1 cellular context compared by ENCODE assay signal in the genomic region with DNA sequence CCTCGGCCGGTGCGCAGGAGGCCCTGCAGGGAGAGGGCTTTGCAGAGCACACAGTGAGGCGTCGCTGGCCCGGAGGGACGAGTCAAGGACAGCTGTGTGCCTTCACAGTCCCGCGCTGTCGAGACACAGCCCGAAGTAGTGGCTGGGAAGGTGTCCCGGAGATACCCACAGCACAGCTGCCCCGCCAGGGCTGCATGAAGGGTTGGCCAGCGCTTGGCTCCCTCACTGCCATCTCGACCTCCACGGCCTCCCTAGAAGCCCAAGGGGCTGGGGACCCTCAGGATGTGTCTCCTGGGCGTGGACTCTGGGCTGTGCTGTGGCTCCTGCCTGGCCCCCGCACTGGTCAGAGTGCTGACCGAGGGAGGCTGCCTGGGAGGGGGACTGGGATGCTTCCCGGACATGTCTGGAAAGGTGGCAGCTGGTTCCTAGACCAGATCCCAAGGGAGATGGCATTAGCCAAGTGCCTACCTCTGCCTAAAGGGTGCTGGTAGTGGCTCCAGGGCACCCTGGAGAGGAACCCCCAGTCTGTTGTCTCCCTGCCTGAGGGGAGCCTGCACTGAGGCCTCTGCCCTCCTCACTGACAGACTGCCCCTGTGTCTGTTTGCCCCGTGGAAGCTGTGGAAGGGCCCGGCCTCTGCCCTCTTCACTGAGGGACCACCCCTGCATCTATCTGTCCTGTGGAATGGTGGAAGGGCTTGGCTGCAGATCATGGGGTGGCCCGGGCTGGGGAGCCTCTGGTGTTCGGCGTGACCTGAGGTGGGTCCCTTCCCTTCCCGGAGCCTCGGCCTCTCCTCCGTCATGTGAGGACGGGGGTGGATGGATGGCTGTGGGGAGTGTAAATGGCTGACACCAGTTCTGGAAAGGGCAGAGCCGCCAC.
TF ChIP-seq lines count a peak whose summit lies in the region.

No MANE protein-coding gene starts in this region.

TF ChIP-seq in SK-N-SH, 30 proteins besides CTCF, POLR2A, EP300 and RAD21 (continued from another document):
- TF ChIP-seq, protein P1, sequence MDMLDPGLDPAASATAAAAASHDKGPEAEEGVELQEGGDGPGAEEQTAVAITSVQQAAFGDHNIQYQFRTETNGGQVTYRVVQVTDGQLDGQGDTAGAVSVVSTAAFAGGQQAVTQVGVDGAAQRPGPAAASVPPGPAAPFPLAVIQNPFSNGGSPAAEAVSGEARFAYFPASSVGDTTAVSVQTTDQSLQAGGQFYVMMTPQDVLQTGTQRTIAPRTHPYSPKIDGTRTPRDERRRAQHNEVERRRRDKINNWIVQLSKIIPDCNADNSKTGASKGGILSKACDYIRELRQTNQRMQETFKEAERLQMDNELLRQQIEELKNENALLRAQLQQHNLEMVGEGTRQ (IDR thresholded peaks at IDR 0.05; ENCODE audit: borderline replicate concordance, low read depth, low read length), result no peak
- TF ChIP-seq NRF1 (IDR thresholded peaks at IDR 0.05; ENCODE audit: low read depth, low read length) (no peak), SIN3A (IDR thresholded peaks at IDR 0.05; ENCODE audit: borderline replicate concordance, low read depth, low read length) (no peak), MAX (IDR thresholded peaks at IDR 0.05; ENCODE audit: low read depth) (no peak), CHD2 (IDR thresholded peaks at IDR 0.05; ENCODE audit: low read length, partially characterized antibody) (no peak), ZBTB33 (IDR thresholded peaks at IDR 0.05; ENCODE audit: borderline replicate concordance, low read depth) (no peak)
TF ChIP-seq in SK-N-SH: peak in this region for 0.
